ENCODE assay signal across 30 cellular contexts in the genomic region with DNA sequence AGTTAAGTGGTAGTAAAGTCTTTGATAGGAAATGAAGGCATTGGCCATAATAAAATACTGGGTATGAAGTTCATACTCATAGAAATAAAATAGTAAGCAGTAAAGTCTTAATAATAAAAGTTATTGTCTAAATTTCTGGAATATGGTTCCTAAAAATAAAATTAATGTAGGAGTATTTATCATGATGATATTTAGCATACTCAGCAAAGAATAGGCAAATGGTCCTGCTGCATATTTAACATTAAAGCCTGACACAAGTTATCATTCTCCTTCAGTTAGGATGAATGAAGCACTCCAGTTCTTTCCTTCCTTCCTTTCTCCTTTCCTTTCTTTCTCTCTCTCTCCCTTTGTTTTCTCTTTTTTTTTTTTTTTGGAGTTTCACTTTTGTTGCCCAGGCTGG. TPM values are rescaled to one million over a fixed set of nuclear protein-coding genes. Genes with fewer than 3 reads are reported as not detected.
DNase-seq lines count a peak whose midpoint lies in the region; ATAC-seq, FAIRE-seq and TF ChIP-seq lines count a peak whose summit lies in the region.
"Had no signal": no experiment of that assay in that cellular context is flagged by ENCODE, and none has a peak within 500 bp of the region (broad histone marks: within the 10 kb centered on the region; RNA-seq: fewer than 3 reads in every experiment).

No MANE protein-coding gene starts in this region.

- no peak for ATAC-seq in HepG2
- ATAC-seq in right lobe of liver = no peak
- ATAC-seq in IMR-90 (ENCODE audit: low read depth) = no peak
- no peak for ATAC-seq in HG02678 (IDR thresholded peaks at IDR 0.05; ENCODE audit: unreplicated experiment)
- ATAC-seq: GM12878 had no signal

- H3K36me3 ChIP-seq in HepG2 (replicated peaks in 1 of 2; ENCODE audit: control insufficient read depth in 1 of 2, insufficient read depth in 2 of 2, low read length in 2 of 2) = no peaks in the 10 kb centered on the region
- H3K36me3 ChIP-seq in right lobe of liver = no peaks in the 10 kb centered on the region
- H3K36me3 ChIP-seq in IMR-90 (ENCODE audit: control insufficient read depth, insufficient read depth, low read length) = no peaks in the 10 kb centered on the region
- H3K36me3 ChIP-seq: BE2C, BLaER1 had no signal

- intact Hi-C loops in HepG2 (cut with micrococcal nuclease; ENCODE audit: unreplicated experiment) (no loop called here), right lobe of liver (cut with DNase I) (no loop called here), IMR-90 (cut with micrococcal nuclease) (no loop called here)

- no peaks in the 10 kb centered on the region for H3K9me3 ChIP-seq in HepG2 (ENCODE audit: low read length)
- no peaks in the 10 kb centered on the region for H3K9me3 ChIP-seq in right lobe of liver
- H3K9me3 ChIP-seq in IMR-90 (ENCODE audit: control insufficient read depth, insufficient read depth, low read length) = no peaks in the 10 kb centered on the region
- H3K9me3 ChIP-seq: BE2C had no signal

- DNase-seq in HepG2 (ENCODE audit: low spot score) (no peak), right lobe of liver (no peak), IMR-90 (no peak), activated gamma-delta T cell (lab: John Stamatoyannopoulos, UW) (no peak)
- DNase-seq: ACHN; BE2C; C1 segment of cervical spinal cord; CD4-positive, alpha-beta memory T cell; CD4-positive, CD25-positive, alpha-beta regulatory T cell; CD8-positive, alpha-beta memory T cell; COR-L47; DMS 273 treated with DMSO at 0.1 percent for 48 hours; DMS153; DMS53; DMS79; DND-41; EL; GDM1 had no signal

- no peak overlapping the region for H4K8ac ChIP-seq in IMR-90 (ENCODE audit: low read depth in 2 of 2, low read length in 2 of 2)

- H3K9ac ChIP-seq in HepG2 (ENCODE audit: insufficient read depth, low read depth, low read length) (no peak overlapping the region), IMR-90 (ENCODE audit: low read depth, low read length) (no peak overlapping the region)
- H3K9ac ChIP-seq: BLaER1 had no signal

- no peaks in the 10 kb centered on the region for H3K79me1 ChIP-seq in IMR-90 (ENCODE audit: low read depth in 1 of 2, low read length in 2 of 2)

- H3K18ac ChIP-seq in IMR-90 (ENCODE audit: low read depth, low read length) = no peak overlapping the region

- TF ChIP-seq EP300 in HepG2 (IDR thresholded peaks at IDR 0.05; ENCODE audit: low read depth in 2 of 2, low read length in 2 of 2) = no peak
- TF ChIP-seq EP300 in HepG2 (CRISPR knock-in tag; IDR thresholded peaks at IDR 0.05; ENCODE audit: borderline replicate concordance) = no peak

- no peaks in the 10 kb centered on the region for H3K27me3 ChIP-seq in HepG2 (ENCODE audit: control insufficient read depth in 1 of 2, insufficient read depth in 2 of 2, low read length in 2 of 2)
- H3K27me3 ChIP-seq in right lobe of liver = no peaks in the 10 kb centered on the region
- no peaks in the 10 kb centered on the region for H3K27me3 ChIP-seq in IMR-90 (ENCODE audit: control insufficient read depth, insufficient read depth, low read length)
- H3K27me3 ChIP-seq: BE2C, BLaER1 had no signal

- no peak overlapping the region for H3K27ac ChIP-seq in HepG2 (ENCODE audit: extremely low read length, insufficient read depth, low read length)
- no peak overlapping the region for H3K27ac ChIP-seq in right lobe of liver
- no peak overlapping the region for H3K27ac ChIP-seq in IMR-90 (ENCODE audit: insufficient read depth, low read length)
- H3K27ac ChIP-seq: 22Rv1, BLaER1 had no signal

- in situ Hi-C loops in HepG2 (cut with HindIII; ENCODE audit: extremely low pct_ligation_motif_present, low pct_unique_long_range_greater_than_20kb) = no loop called here
- in situ Hi-C loops in IMR-90 (cut with MboI; ENCODE audit: low sequenced_read_pairs) = no loop called here

- H3K79me2 ChIP-seq in HepG2 (ENCODE audit: insufficient read depth, low read length) = no peaks in the 10 kb centered on the region

- H2AFZ ChIP-seq in HepG2 (ENCODE audit: low read length) = no peak overlapping the region
- H2AFZ ChIP-seq in IMR-90 (replicated peaks; ENCODE audit: low read length, poor library complexity) = no peak overlapping the region

- H2BK15ac ChIP-seq in IMR-90 (ENCODE audit: low read depth, low read length) = no peak overlapping the region

- no peaks in the 10 kb centered on the region for H3K9me1 ChIP-seq in IMR-90 (ENCODE audit: insufficient read depth, low read length)

- H3K4me1 ChIP-seq in HepG2 (ENCODE audit: insufficient read depth, low read length) (peaks cover 9% of the 10 kb centered on the region), right lobe of liver (no peaks in the 10 kb centered on the region), IMR-90 (ENCODE audit: control insufficient read depth, insufficient read depth, low read length) (no peaks in the 10 kb centered on the region)
- H3K4me1 ChIP-seq: BE2C, BLaER1 had no signal

- no peak overlapping the region for H2BK20ac ChIP-seq in IMR-90 (ENCODE audit: low read depth, low read length)

- H3K4me3 ChIP-seq in HepG2 (replicated peaks in 1 of 3; ENCODE audit: insufficient read depth in 1 of 3, low read depth in 2 of 3, low read length in 3 of 3) (no peak overlapping the region), right lobe of liver (no peak overlapping the region), IMR-90 (ENCODE audit: insufficient read depth, low read depth, low read length) (no peak overlapping the region)
- H3K4me3 ChIP-seq: BLaER1, GM12878 had no signal

- H2AK5ac ChIP-seq in IMR-90 (ENCODE audit: low read depth, low read length) = no peak overlapping the region

- dilution Hi-C loops in IMR-90 (cut with HindIII; ENCODE audit: low sequenced_read_pairs, unreplicated experiment) = no loop called here

- TF ChIP-seq CTCF in HepG2 (CRISPR knock-in tag; IDR thresholded peaks at IDR 0.05) = no peak
- no peak for TF ChIP-seq CTCF in right lobe of liver (IDR thresholded peaks at IDR 0.05)
- TF ChIP-seq CTCF in IMR-90 (conservative IDR thresholded peaks at IDR 0.05; ENCODE audit: low read depth, low read length) = no peak

- no peak overlapping the region for H4K5ac ChIP-seq in IMR-90 (ENCODE audit: low read depth, low read length)

- TF ChIP-seq POLR2A in HepG2 (IDR thresholded peaks at IDR 0.05; ENCODE audit: insufficient read depth in 1 of 2, low read depth in 2 of 2, low read length in 2 of 2) = no peak
- TF ChIP-seq POLR2A in right lobe of liver (IDR thresholded peaks at IDR 0.05) = no peak
- TF ChIP-seq POLR2A in IMR-90 (IDR thresholded peaks at IDR 0.05; ENCODE audit: low read depth, low read length) = no peak

- no peak for FAIRE-seq in HepG2 (lab: Jason Lieb, UNC)
- FAIRE-seq: GM12878, GM12892, GM18507 had no signal

- no peak overlapping the region for H3K23ac ChIP-seq in IMR-90 (ENCODE audit: low read depth, low read length)

- BruUV-seq in HepG2 (replicated peaks; lab: Mats Ljungman, UMichigan) (no TSS peak), IMR-90 (replicated peaks; lab: Mats Ljungman, UMichigan) (no TSS peak)

- no peak overlapping the region for H3K4ac ChIP-seq in IMR-90 (ENCODE audit: low read depth, low read length)

- POLR2A ChIA-PET in HepG2 (lab: Yijun Ruan, JAX) = no interaction called here
- POLR2A ChIA-PET in IMR-90 (lab: Charles Lee; ENCODE audit: unreplicated experiment) = no interaction called here

- H3K14ac ChIP-seq in IMR-90 (replicated peaks; ENCODE audit: low read depth, low read length) = no peak overlapping the region

- no peaks in the 10 kb centered on the region for H4K20me1 ChIP-seq in HepG2 (ENCODE audit: insufficient read depth, low read length)
- H4K20me1 ChIP-seq in IMR-90 (ENCODE audit: insufficient read depth, low read length) = no peaks in the 10 kb centered on the region
- H4K20me1 ChIP-seq: BLaER1 had no signal

- no peak overlapping the region for H3K56ac ChIP-seq in IMR-90 (ENCODE audit: extremely low read depth, insufficient read depth, low read length)

- H2BK5ac ChIP-seq in IMR-90 (ENCODE audit: low read depth, low read length, poor library complexity, severe bottlenecking) = no peak overlapping the region

- no peak overlapping the region for H2BK120ac ChIP-seq in IMR-90 (ENCODE audit: low read depth, low read length)

- H4K91ac ChIP-seq in IMR-90 (ENCODE audit: insufficient read depth, low read depth, low read length) = no peak overlapping the region

- no peak overlapping the region for H3K4me2 ChIP-seq in HepG2 (ENCODE audit: low read depth, low read length)
- no peak overlapping the region for H3K4me2 ChIP-seq in IMR-90 (ENCODE audit: low read depth, low read length)
- H3K4me2 ChIP-seq: BLaER1 had no signal

- no peak overlapping the region for H2AK9ac ChIP-seq in IMR-90 (replicated peaks; ENCODE audit: low read depth, low read length, poor library complexity)

- CTCF ChIA-PET in HepG2 (lab: Yijun Ruan, JAX; ENCODE audit: low intra/inter-chr PET ratio, low total read pairs) = no interaction called here
- CTCF ChIA-PET in IMR-90 (lab: Yijun Ruan, JAX) = no interaction called here

- TF ChIP-seq RAD21 in HepG2 (CRISPR knock-in tag; IDR thresholded peaks at IDR 0.05) (no peak), IMR-90 (IDR thresholded peaks at IDR 0.05; ENCODE audit: low read length) (no peak)

RNA-seq across cellular contexts. Expression of a gene that starts 25.3 kb away (rescaled TPM):
- total RNA-seq in HepG2 (2016; rRNA removed; fragmentation: Illumina TruSeq; extraction: Trizol) (0.24 TPM in 1 of 2 replicates, not detected in the other), right lobe of liver (10 to 100 TPM in 2 of 6 experiments, 1 to 10 TPM in 2, under 1 TPM in 2; 0.24 to 44.3 (median 5.4) TPM), IMR-90 (2012; rRNA removed) (not detected in 2 replicates)
- not detected in 2 replicates for total RNA-seq in HepG2 (2016; cell fraction: cytosol; rRNA removed; fragmentation: Illumina TruSeq; extraction: Trizol; ENCODE audit: low read depth)
- total RNA-seq in HepG2 (2016; cell fraction: insoluble cytoplasmic fraction; rRNA removed; fragmentation: Illumina TruSeq; extraction: Trizol) = 0.25 and 0.35 TPM in 2 replicates
- total RNA-seq in HepG2 (2016; cell fraction: membrane; rRNA removed; fragmentation: Illumina TruSeq; extraction: Trizol) = not detected in 2 replicates
- not detected in 2 replicates for total RNA-seq in HepG2 (2016; cell fraction: nucleus; rRNA removed; fragmentation: Illumina TruSeq; extraction: Trizol)
- polyA plus RNA-seq in HepG2 (2011; rRNA removed) (1.6 TPM in 2 replicates), IMR-90 (2012; rRNA removed) (not detected in 2 replicates)
- polyA plus RNA-seq in HepG2 (2011; cell fraction: cytosol; rRNA removed) = 1.1 and 2.0 TPM in 2 replicates
- polyA plus RNA-seq in HepG2 (2011; cell fraction: nucleus; rRNA removed) = 0.64 and 0.80 TPM in 2 replicates
- polyA plus RNA-seq in HepG2 (2012) = 2.0 and 2.5 TPM in 2 replicates
- 0.17 and 0.35 TPM in 2 replicates for polyA plus RNA-seq in HepG2 (2016; cell fraction: cytosol; fragmentation: Illumina TruSeq; extraction: Trizol; ENCODE audit: low read depth)
- 0.29 TPM in 1 of 2 replicates, not detected in the other for polyA plus RNA-seq in HepG2 (2016; cell fraction: insoluble cytoplasmic fraction; fragmentation: Illumina TruSeq; extraction: Trizol; ENCODE audit: low read depth)
- 0.27 and 0.50 TPM in 2 replicates for polyA plus RNA-seq in HepG2 (2016; cell fraction: membrane; fragmentation: Illumina TruSeq; extraction: Trizol; ENCODE audit: low read depth)
- not detected in 2 replicates for polyA plus RNA-seq in HepG2 (2016; cell fraction: nucleus; fragmentation: Illumina TruSeq; extraction: Trizol; ENCODE audit: insufficient read depth, low read depth)
- 0.46 TPM in 1 of 2 replicates, not detected in the other for polyA minus RNA-seq in HepG2 (2011; rRNA and poly(A)+ RNA removed; ENCODE audit: low replicate concordance)
- 1.1 TPM in 1 of 2 replicates, not detected in the other for polyA minus RNA-seq in HepG2 (2011; cell fraction: cytosol; rRNA and poly(A)+ RNA removed)
- polyA minus RNA-seq in HepG2 (2011; cell fraction: nucleus; rRNA and poly(A)+ RNA removed) = not detected in 2 replicates
- not detected in 2 replicates for polyA plus RNA-seq in IMR-90 (2012; cell fraction: cytosol; rRNA removed)
- not detected in 2 replicates for polyA plus RNA-seq in IMR-90 (2012; cell fraction: nucleus; rRNA removed; ENCODE audit: low replicate concordance)
- total RNA-seq: A673; CD4-positive, alpha-beta memory T cell; CD8-positive, alpha-beta memory T cell; Daoy; G401; GM12878 had no signal
- polyA plus RNA-seq: AG04450; CD4-positive, alpha-beta memory T cell; CD4-positive, CD25-positive, alpha-beta regulatory T cell; CD8-positive, alpha-beta memory T cell; GM12878 had no signal

RNA-seq across cellular contexts. Expression of a gene that starts 27.3 kb away (rescaled TPM):
- not detected in 2 replicates for total RNA-seq in HepG2 (2016; rRNA removed; fragmentation: Illumina TruSeq; extraction: Trizol)
- total RNA-seq in HepG2 (2016; cell fraction: cytosol; rRNA removed; fragmentation: Illumina TruSeq; extraction: Trizol; ENCODE audit: low read depth) = not detected in 2 replicates
- not detected in 2 replicates for total RNA-seq in HepG2 (2016; cell fraction: insoluble cytoplasmic fraction; rRNA removed; fragmentation: Illumina TruSeq; extraction: Trizol)
- not detected in 2 replicates for total RNA-seq in HepG2 (2016; cell fraction: membrane; rRNA removed; fragmentation: Illumina TruSeq; extraction: Trizol)
- not detected in 2 replicates for total RNA-seq in HepG2 (2016; cell fraction: nucleus; rRNA removed; fragmentation: Illumina TruSeq; extraction: Trizol)
- polyA plus RNA-seq in HepG2 (2011; rRNA removed) = not detected in 2 replicates
- not detected in 2 replicates for polyA plus RNA-seq in HepG2 (2011; cell fraction: cytosol; rRNA removed)
- not detected in 2 replicates for polyA plus RNA-seq in HepG2 (2011; cell fraction: nucleus; rRNA removed)
- polyA plus RNA-seq in HepG2 (2012) = 0.08 TPM in 1 of 2 replicates, not detected in the other
- not detected in 2 replicates for polyA plus RNA-seq in HepG2 (2016; cell fraction: cytosol; fragmentation: Illumina TruSeq; extraction: Trizol; ENCODE audit: low read depth)
- not detected in 2 replicates for polyA plus RNA-seq in HepG2 (2016; cell fraction: insoluble cytoplasmic fraction; fragmentation: Illumina TruSeq; extraction: Trizol; ENCODE audit: low read depth)
- polyA plus RNA-seq in HepG2 (2016; cell fraction: membrane; fragmentation: Illumina TruSeq; extraction: Trizol; ENCODE audit: low read depth) = not detected in 2 replicates
- polyA plus RNA-seq in HepG2 (2016; cell fraction: nucleus; fragmentation: Illumina TruSeq; extraction: Trizol; ENCODE audit: insufficient read depth, low read depth) = not detected in 2 replicates
- 0.07 TPM in 1 of 2 replicates, not detected in the other for polyA minus RNA-seq in HepG2 (2011; rRNA and poly(A)+ RNA removed; ENCODE audit: low replicate concordance)
- not detected in 2 replicates for polyA minus RNA-seq in HepG2 (2011; cell fraction: cytosol; rRNA and poly(A)+ RNA removed)
- polyA minus RNA-seq in HepG2 (2011; cell fraction: nucleus; rRNA and poly(A)+ RNA removed) = not detected in 2 replicates
- 100 to 1,000 TPM in 1 of 6 experiments, 10 to 100 TPM in 5; 17.2 to 159 (median 48.9) TPM for total RNA-seq in right lobe of liver
- total RNA-seq in IMR-90 (2012; rRNA removed) = not detected in 2 replicates
- polyA plus RNA-seq in IMR-90 (2012; rRNA removed) = not detected in 2 replicates
- not detected in 2 replicates for polyA plus RNA-seq in IMR-90 (2012; cell fraction: cytosol; rRNA removed)
- not detected in 2 replicates for polyA plus RNA-seq in IMR-90 (2012; cell fraction: nucleus; rRNA removed; ENCODE audit: low replicate concordance)
- total RNA-seq: A172; A673; CD4-positive, alpha-beta memory T cell; CD4-positive, CD25-positive, alpha-beta regulatory T cell; CD8-positive, alpha-beta memory T cell; Daoy; G401; GM12878 had no signal
- polyA plus RNA-seq: AG04450; CD14-positive monocyte; CD4-positive, alpha-beta memory T cell; CD4-positive, CD25-positive, alpha-beta regulatory T cell; CD8-positive, alpha-beta memory T cell; GM12878 had no signal

Comparison
In these comparisons a context has a peak if more than half of its experiments do, and no peak if none do; other contexts are left out.
1. RNA of a gene that starts 27.3 kb away (total RNA-seq): 17.2 to 159 TPM in right lobe of liver; not detected in HepG2 and not detected in IMR-90; every median in the first group is over 10 times any median in the second.